1 cellular context compared by ENCODE assay signal in genomic region chr1:230126529-230127104, GRCh38.
TF ChIP-seq lines count a peak whose summit lies in the region.

No MANE protein-coding gene starts in this region.

TF ChIP-seq in K562, 482 proteins besides CTCF, POLR2A, EP300 and RAD21 (continued from another document and continues in another):
- TF ChIP-seq, protein P1, sequence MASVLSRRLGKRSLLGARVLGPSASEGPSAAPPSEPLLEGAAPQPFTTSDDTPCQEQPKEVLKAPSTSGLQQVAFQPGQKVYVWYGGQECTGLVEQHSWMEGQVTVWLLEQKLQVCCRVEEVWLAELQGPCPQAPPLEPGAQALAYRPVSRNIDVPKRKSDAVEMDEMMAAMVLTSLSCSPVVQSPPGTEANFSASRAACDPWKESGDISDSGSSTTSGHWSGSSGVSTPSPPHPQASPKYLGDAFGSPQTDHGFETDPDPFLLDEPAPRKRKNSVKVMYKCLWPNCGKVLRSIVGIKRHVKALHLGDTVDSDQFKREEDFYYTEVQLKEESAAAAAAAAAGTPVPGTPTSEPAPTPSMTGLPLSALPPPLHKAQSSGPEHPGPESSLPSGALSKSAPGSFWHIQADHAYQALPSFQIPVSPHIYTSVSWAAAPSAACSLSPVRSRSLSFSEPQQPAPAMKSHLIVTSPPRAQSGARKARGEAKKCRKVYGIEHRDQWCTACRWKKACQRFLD (CRISPR knock-in tag; IDR thresholded peaks at IDR 0.05), result peak; percentile 75; the same call in 1 of the 2 replicates
- TF ChIP-seq NR2C1 (IDR thresholded peaks at IDR 0.05), result no peak
- peak; percentile 11 for TF ChIP-seq NR2C1 (tag; IDR thresholded peaks at IDR 0.05)
- no peak for TF ChIP-seq RB1 (IDR thresholded peaks at IDR 0.05; ENCODE audit: low read depth)
- TF ChIP-seq THRB (CRISPR knock-in tag; conservative IDR thresholded peaks at IDR 0.05), result no peak
- no peak for TF ChIP-seq KAT8 (IDR thresholded peaks at IDR 0.05; ENCODE audit: low read depth)
- TF ChIP-seq RFX1 (IDR thresholded peaks at IDR 0.05), result no peak
- no peak for TF ChIP-seq ZNF23 (CRISPR knock-in tag; IDR thresholded peaks at IDR 0.05)
- peak; percentile 78 for TF ChIP-seq ZNF766 (CRISPR knock-in tag; conservative IDR thresholded peaks at IDR 0.05)
- no peak for TF ChIP-seq TBP (optimal IDR thresholded peaks at IDR 0.05; ENCODE audit: low read depth, low read length)
- TF ChIP-seq U2AF1 (optimal IDR thresholded peaks at IDR 0.05; ENCODE audit: low read depth, low read length), result no peak
- no peak for TF ChIP-seq CBFA2T2 (conservative IDR thresholded peaks at IDR 0.05)
- TF ChIP-seq CHD4 (IDR thresholded peaks at IDR 0.05; ENCODE audit: insufficient read depth, insufficient replicate concordance, low read depth, low read length, poor library complexity, severe bottlenecking), result no peak
- TF ChIP-seq MTF1 (CRISPR knock-in tag; IDR thresholded peaks at IDR 0.05; ENCODE audit: borderline replicate concordance), result no peak; the same call in 1 of the 2 replicates
- TF ChIP-seq, protein P2, sequence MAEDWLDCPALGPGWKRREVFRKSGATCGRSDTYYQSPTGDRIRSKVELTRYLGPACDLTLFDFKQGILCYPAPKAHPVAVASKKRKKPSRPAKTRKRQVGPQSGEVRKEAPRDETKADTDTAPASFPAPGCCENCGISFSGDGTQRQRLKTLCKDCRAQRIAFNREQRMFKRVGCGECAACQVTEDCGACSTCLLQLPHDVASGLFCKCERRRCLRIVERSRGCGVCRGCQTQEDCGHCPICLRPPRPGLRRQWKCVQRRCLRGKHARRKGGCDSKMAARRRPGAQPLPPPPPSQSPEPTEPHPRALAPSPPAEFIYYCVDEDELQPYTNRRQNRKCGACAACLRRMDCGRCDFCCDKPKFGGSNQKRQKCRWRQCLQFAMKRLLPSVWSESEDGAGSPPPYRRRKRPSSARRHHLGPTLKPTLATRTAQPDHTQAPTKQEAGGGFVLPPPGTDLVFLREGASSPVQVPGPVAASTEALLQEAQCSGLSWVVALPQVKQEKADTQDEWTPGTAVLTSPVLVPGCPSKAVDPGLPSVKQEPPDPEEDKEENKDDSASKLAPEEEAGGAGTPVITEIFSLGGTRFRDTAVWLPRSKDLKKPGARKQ (CRISPR knock-in tag; IDR thresholded peaks at IDR 0.05), result no peak
- TF ChIP-seq, protein P3, sequence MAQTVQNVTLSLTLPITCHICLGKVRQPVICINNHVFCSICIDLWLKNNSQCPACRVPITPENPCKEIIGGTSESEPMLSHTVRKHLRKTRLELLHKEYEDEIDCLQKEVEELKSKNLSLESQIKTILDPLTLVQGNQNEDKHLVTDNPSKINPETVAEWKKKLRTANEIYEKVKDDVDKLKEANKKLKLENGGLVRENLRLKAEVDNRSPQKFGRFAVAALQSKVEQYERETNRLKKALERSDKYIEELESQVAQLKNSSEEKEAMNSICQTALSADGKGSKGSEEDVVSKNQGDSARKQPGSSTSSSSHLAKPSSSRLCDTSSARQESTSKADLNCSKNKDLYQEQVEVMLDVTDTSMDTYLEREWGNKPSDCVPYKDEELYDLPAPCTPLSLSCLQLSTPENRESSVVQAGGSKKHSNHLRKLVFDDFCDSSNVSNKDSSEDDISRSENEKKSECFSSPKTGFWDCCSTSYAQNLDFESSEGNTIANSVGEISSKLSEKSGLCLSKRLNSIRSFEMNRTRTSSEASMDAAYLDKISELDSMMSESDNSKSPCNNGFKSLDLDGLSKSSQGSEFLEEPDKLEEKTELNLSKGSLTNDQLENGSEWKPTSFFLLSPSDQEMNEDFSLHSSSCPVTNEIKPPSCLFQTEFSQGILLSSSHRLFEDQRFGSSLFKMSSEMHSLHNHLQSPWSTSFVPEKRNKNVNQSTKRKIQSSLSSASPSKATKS (CRISPR knock-in tag; IDR thresholded peaks at IDR 0.05), result 0 out of 2 replicates have a peak, but pooled peaks have one; percentile 40
- TF ChIP-seq, protein P4, sequence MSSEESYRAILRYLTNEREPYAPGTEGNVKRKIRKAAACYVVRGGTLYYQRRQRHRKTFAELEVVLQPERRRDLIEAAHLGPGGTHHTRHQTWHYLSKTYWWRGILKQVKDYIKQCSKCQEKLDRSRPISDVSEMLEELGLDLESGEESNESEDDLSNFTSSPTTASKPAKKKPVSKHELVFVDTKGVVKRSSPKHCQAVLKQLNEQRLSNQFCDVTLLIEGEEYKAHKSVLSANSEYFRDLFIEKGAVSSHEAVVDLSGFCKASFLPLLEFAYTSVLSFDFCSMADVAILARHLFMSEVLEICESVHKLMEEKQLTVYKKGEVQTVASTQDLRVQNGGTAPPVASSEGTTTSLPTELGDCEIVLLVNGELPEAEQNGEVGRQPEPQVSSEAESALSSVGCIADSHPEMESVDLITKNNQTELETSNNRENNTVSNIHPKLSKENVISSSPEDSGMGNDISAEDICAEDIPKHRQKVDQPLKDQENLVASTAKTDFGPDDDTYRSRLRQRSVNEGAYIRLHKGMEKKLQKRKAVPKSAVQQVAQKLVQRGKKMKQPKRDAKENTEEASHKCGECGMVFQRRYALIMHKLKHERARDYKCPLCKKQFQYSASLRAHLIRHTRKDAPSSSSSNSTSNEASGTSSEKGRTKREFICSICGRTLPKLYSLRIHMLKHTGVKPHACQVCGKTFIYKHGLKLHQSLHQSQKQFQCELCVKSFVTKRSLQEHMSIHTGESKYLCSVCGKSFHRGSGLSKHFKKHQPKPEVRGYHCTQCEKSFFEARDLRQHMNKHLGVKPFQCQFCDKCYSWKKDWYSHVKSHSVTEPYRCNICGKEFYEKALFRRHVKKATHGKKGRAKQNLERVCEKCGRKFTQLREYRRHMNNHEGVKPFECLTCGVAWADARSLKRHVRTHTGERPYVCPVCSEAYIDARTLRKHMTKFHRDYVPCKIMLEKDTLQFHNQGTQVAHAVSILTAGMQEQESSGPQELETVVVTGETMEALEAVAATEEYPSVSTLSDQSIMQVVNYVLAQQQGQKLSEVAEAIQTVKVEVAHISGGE (CRISPR knock-in tag; IDR thresholded peaks at IDR 0.05), result no peak; a peak in 1 of 6 replicates
- no peak for TF ChIP-seq PCBP1 (IDR thresholded peaks at IDR 0.05; ENCODE audit: low read depth, low read length, poor library complexity, severe bottlenecking)
- TF ChIP-seq RBBP5 (IDR thresholded peaks at IDR 0.05; ENCODE audit: borderline replicate concordance, insufficient read depth, low read length, poor library complexity, severe bottlenecking), result peak; percentile 81
- no peak for TF ChIP-seq CREB1 (IDR thresholded peaks at IDR 0.05)
- TF ChIP-seq CREB1 (CRISPR knock-in tag; IDR thresholded peaks at IDR 0.05), result no peak
- no peak for TF ChIP-seq ELK3 (CRISPR knock-in tag; IDR thresholded peaks at IDR 0.05)
- no peak for TF ChIP-seq GTF3C2 (IDR thresholded peaks at IDR 0.05; ENCODE audit: borderline replicate concordance, extremely low read depth, insufficient read length)
- no peak for TF ChIP-seq NFYB (IDR thresholded peaks at IDR 0.05; ENCODE audit: extremely low read depth, insufficient read length)
- TF ChIP-seq, protein P5, sequence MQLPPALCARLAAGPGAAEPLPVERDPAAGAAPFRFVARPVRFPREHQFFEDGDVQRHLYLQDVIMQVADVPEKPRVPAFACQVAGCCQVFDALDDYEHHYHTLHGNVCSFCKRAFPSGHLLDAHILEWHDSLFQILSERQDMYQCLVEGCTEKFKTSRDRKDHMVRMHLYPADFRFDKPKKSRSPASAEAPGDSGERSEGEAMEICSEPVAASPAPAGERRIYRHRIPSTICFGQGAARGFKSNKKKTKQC (CRISPR knock-in tag; IDR thresholded peaks at IDR 0.05), result no peak
- TF ChIP-seq ATF6 (CRISPR knock-in tag; IDR thresholded peaks at IDR 0.05), result 0 out of 2 replicates have a peak, but pooled peaks have one; percentile 53
- peak; percentile 10 for TF ChIP-seq KDM5B (IDR thresholded peaks at IDR 0.05; ENCODE audit: insufficient replicate concordance, low read depth, low read length)
- TF ChIP-seq NELFE (IDR thresholded peaks at IDR 0.05; ENCODE audit: insufficient read depth, insufficient read length), result no peak
- no peak for TF ChIP-seq FUS (optimal IDR thresholded peaks at IDR 0.05; ENCODE audit: low read depth, low read length)
- TF ChIP-seq ZNF324 (CRISPR knock-in tag; IDR thresholded peaks at IDR 0.05), result no peak
